Comparison of ENCODE assay signal across 27 cellular contexts in the genomic region with DNA sequence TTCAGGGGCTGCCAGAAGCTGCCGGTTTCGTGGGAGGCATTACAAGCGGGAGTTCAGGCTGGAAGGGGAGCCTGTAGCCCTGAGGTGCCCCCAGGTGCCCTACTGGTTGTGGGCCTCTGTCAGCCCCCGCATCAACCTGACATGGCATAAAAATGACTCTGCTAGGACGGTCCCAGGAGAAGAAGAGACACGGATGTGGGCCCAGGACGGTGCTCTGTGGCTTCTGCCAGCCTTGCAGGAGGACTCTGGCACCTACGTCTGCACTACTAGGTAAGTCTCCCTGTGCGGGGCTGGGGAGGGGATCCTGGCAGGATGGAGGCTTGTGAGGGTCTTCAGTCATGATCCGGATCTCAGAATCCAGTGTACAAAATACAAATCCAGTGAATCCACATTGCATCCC. TPM values are rescaled to one million over a fixed set of nuclear protein-coding genes. Genes with fewer than 3 reads are reported as not detected.
A peak's percentile ranks its signal among the peaks of the same experiment; 100 is the strongest.
DNase-seq lines count a peak whose midpoint lies in the region; ATAC-seq and TF ChIP-seq lines count a peak whose summit lies in the region.
"Had no signal": no experiment of that assay in that cellular context is flagged by ENCODE, and none has a peak within 500 bp of the region (broad histone marks: within the 10 kb centered on the region; RNA-seq: fewer than 3 reads in every experiment).

No MANE protein-coding gene starts in this region.

- peak overlapping the region; percentile 9 for H3K27ac Mint-ChIP-seq in activated T-helper 17 cell treated with anti-CD3 and anti-CD28 coated beads, Interleukin-2, amount 50 U/mL, for 72 hours
- H3K27ac Mint-ChIP-seq in stimulated activated naive CD8-positive, alpha-beta T cell treated with anti-CD3 and anti-CD28 coated beads, Interleukin-15, amount 100 ng/mL, for 72 hours = no peak overlapping the region
- H3K27ac Mint-ChIP-seq: CD4-positive, alpha-beta memory T cell; CD8-positive, alpha-beta memory T cell had no signal

- no peak overlapping the region for H2AK5ac ChIP-seq in neuronal stem cell (ENCODE audit: low read depth, low read length)

- no peaks in the 10 kb centered on the region for H3K27me3 ChIP-seq in OCI-LY3 (ENCODE audit: low read depth, low read length)
- H3K27me3 ChIP-seq in neuronal stem cell (ENCODE audit: control insufficient read depth in 3 of 3, insufficient read depth in 3 of 3, low read depth in 1 of 3, low read length in 3 of 3) = no peaks in the 10 kb centered on the region
- H3K27me3 ChIP-seq: BE2C, BLaER1 had no signal

- no peak for TF ChIP-seq CTCF in OCI-LY3 (IDR thresholded peaks at IDR 0.05; ENCODE audit: low read depth, low read length)

- no peak overlapping the region for H4K8ac ChIP-seq in neuronal stem cell (ENCODE audit: low read depth, low read length)

- H2BK12ac ChIP-seq in neuronal stem cell (ENCODE audit: low read length) = no peak overlapping the region

- no peak overlapping the region for H2BK5ac ChIP-seq in neuronal stem cell (ENCODE audit: low read length)

- H3K18ac ChIP-seq in neuronal stem cell (ENCODE audit: low read length) = peak overlapping the region; percentile 67

- no peak overlapping the region for H4K91ac ChIP-seq in neuronal stem cell (ENCODE audit: low read depth, low read length, poor library complexity)

- H3K9me3 ChIP-seq in OCI-LY3 (ENCODE audit: insufficient read depth, low read length) (no peaks in the 10 kb centered on the region), neuronal stem cell (replicated peaks in 1 of 2; ENCODE audit: control insufficient read depth in 2 of 2, insufficient read depth in 1 of 2, low read depth in 1 of 2, low read length in 2 of 2) (no peaks in the 10 kb centered on the region)
- H3K9me3 ChIP-seq: BE2C had no signal

- H3K23ac ChIP-seq in neuronal stem cell (ENCODE audit: low read depth, low read length, poor library complexity) = no peak overlapping the region

- H3K79me2 ChIP-seq in OCI-LY3 (ENCODE audit: low read length) = no peaks in the 10 kb centered on the region

- peaks cover 1% of the 10 kb centered on the region for H3K79me1 ChIP-seq in neuronal stem cell (ENCODE audit: low read depth, low read length)

- H3K4me2 ChIP-seq in OCI-LY3 (ENCODE audit: low read length) = no peak overlapping the region
- no peak overlapping the region for H3K4me2 ChIP-seq in neuronal stem cell (ENCODE audit: insufficient read depth, low read length, poor library complexity, severe bottlenecking)
- H3K4me2 ChIP-seq: BLaER1 had no signal

- H3K4me1 Mint-ChIP-seq in activated T-helper 17 cell treated with anti-CD3 and anti-CD28 coated beads, Interleukin-2, amount 50 U/mL, for 72 hours = peaks cover 27% of the 10 kb centered on the region
- peaks cover 25% of the 10 kb centered on the region for H3K4me1 Mint-ChIP-seq in stimulated activated naive CD8-positive, alpha-beta T cell treated with anti-CD3 and anti-CD28 coated beads, Interleukin-15, amount 100 ng/mL, for 72 hours

- no CpG with 5 or more reads among the region's 10 CpGs for WGBS in neuronal stem cell (ENCODE audit: extremely low coverage in 2 of 2, insufficient read length in 2 of 2, insufficient replicate concordance in 1 of 2), 2 donors

- no peak for ATAC-seq in activated T-helper 17 cell treated with anti-CD3 and anti-CD28 coated beads, Interleukin-2, amount 50 U/mL, for 72 hours (replicated peaks)
- ATAC-seq in GM21423 (IDR thresholded peaks at IDR 0.05; ENCODE audit: unreplicated experiment) = no peak
- ATAC-seq in stimulated activated naive CD8-positive, alpha-beta T cell treated with anti-CD3 and anti-CD28 coated beads, Interleukin-15, amount 100 ng/mL, for 72 hours = no peak
- ATAC-seq: GM12878 had no signal

- no peak overlapping the region for H2BK120ac ChIP-seq in neuronal stem cell (ENCODE audit: low read depth, low read length)

- H3K9me3 Mint-ChIP-seq in activated T-helper 17 cell treated with anti-CD3 and anti-CD28 coated beads, Interleukin-2, amount 50 U/mL, for 72 hours = no peaks in the 10 kb centered on the region
- H3K9me3 Mint-ChIP-seq in stimulated activated naive CD8-positive, alpha-beta T cell treated with anti-CD3 and anti-CD28 coated beads, Interleukin-15, amount 100 ng/mL, for 72 hours = peaks cover 12 to 14% of the 10 kb centered on the region in 2 donors

- no peak for DNase-seq in neuronal stem cell (ENCODE audit: low spot score)
- DNase-seq in GOT3 (lab: John Stamatoyannopoulos, UW) = no peak
- no peak for DNase-seq in stimulated activated naive CD8-positive, alpha-beta T cell treated with anti-CD3 and anti-CD28 coated beads, Interleukin-15, amount 100 ng/mL, for 72 hours
- DNase-seq: 8988T; ACHN; BE2C; C1 segment of cervical spinal cord; CD4-positive, alpha-beta memory T cell; CD4-positive, CD25-positive, alpha-beta regulatory T cell; CD8-positive, alpha-beta memory T cell; COR-L47; DMS 273 treated with DMSO at 0.1 percent for 48 hours; DMS153; DMS53; DMS79; DND-41; EL; GDM1 had no signal

- H3K27me3 Mint-ChIP-seq in activated T-helper 17 cell treated with anti-CD3 and anti-CD28 coated beads, Interleukin-2, amount 50 U/mL, for 72 hours = peaks cover 3% of the 10 kb centered on the region
- H3K27me3 Mint-ChIP-seq in stimulated activated naive CD8-positive, alpha-beta T cell treated with anti-CD3 and anti-CD28 coated beads, Interleukin-15, amount 100 ng/mL, for 72 hours = peaks cover 7% of the 10 kb centered on the region
- H3K27me3 Mint-ChIP-seq: CD4-positive, CD25-positive, alpha-beta regulatory T cell had no signal

- H3K4ac ChIP-seq in neuronal stem cell (ENCODE audit: low read length) = no peak overlapping the region

- H2BK15ac ChIP-seq in neuronal stem cell (ENCODE audit: low read length) = no peak overlapping the region

- H3K14ac ChIP-seq in neuronal stem cell (ENCODE audit: low read length) = no peak overlapping the region

- H3K27ac ChIP-seq in OCI-LY3 (ENCODE audit: low read length) (peak overlapping the region; percentile 80; the same call in 1 of the 2 replicates), neuronal stem cell (replicated peaks; ENCODE audit: low read length) (no peak overlapping the region)
- H3K27ac ChIP-seq: BLaER1 had no signal

- peaks cover 16% of the 10 kb centered on the region for H3K36me3 ChIP-seq in OCI-LY3 (replicated peaks; ENCODE audit: low read depth, low read length)
- H3K36me3 ChIP-seq in neuronal stem cell (replicated peaks in 1 of 2; ENCODE audit: control insufficient read depth in 2 of 2, insufficient read depth in 2 of 2, low read length in 2 of 2) = no peaks in the 10 kb centered on the region
- H3K36me3 ChIP-seq: BE2C, BLaER1 had no signal

- no peaks in the 10 kb centered on the region for H4K20me1 ChIP-seq in OCI-LY3 (ENCODE audit: insufficient read depth, low read length)
- H4K20me1 ChIP-seq: BLaER1 had no signal

- H3K9ac ChIP-seq in OCI-LY3 (ENCODE audit: low read length) = no peak overlapping the region
- no peak overlapping the region for H3K9ac ChIP-seq in neuronal stem cell (ENCODE audit: low read depth, low read length, poor library complexity)
- H3K9ac ChIP-seq: BLaER1 had no signal

- H2AFZ ChIP-seq in OCI-LY3 (ENCODE audit: low read depth, low read length) (no peak overlapping the region), neuronal stem cell (ENCODE audit: low read length) (no peak overlapping the region)

- H3K36me3 Mint-ChIP-seq in activated T-helper 17 cell treated with anti-CD3 and anti-CD28 coated beads, Interleukin-2, amount 50 U/mL, for 72 hours (ENCODE audit: low read depth) = peaks cover 58% of the 10 kb centered on the region
- H3K36me3 Mint-ChIP-seq: CD4-positive, alpha-beta memory T cell; CD4-positive, CD25-positive, alpha-beta regulatory T cell had no signal

- H3K4me3 ChIP-seq in OCI-LY3 (ENCODE audit: low read length) (no peak overlapping the region), neuronal stem cell (ENCODE audit: low read length in 2 of 2) (no peak overlapping the region)
- H3K4me3 ChIP-seq: BLaER1, GM12878 had no signal

- H3K4me1 ChIP-seq in OCI-LY3 (ENCODE audit: low read length) (peaks cover 77% of the 10 kb centered on the region), neuronal stem cell (ENCODE audit: control insufficient read depth in 2 of 2, insufficient read depth in 1 of 2, low read depth in 1 of 2, low read length in 2 of 2) (no peaks in the 10 kb centered on the region)
- H3K4me1 ChIP-seq: BE2C had no signal

- no peak overlapping the region for H3K4me3 Mint-ChIP-seq in activated T-helper 17 cell treated with anti-CD3 and anti-CD28 coated beads, Interleukin-2, amount 50 U/mL, for 72 hours
- H3K4me3 Mint-ChIP-seq in stimulated activated naive CD8-positive, alpha-beta T cell treated with anti-CD3 and anti-CD28 coated beads, Interleukin-15, amount 100 ng/mL, for 72 hours = no peak overlapping the region
- H3K4me3 Mint-ChIP-seq: CD14-positive monocyte; CD8-positive, alpha-beta memory T cell had no signal

RNA-seq across cellular contexts. Expression of gene IL1R2, which starts 17.8 kb away (rescaled TPM):
- 10 to 100 TPM; 55.8 to 97.6 TPM for total RNA-seq in activated T-helper 17 cell treated with anti-CD3 and anti-CD28 coated beads, Interleukin-2, amount 50 U/mL, for 72 hours
- polyA plus RNA-seq in neuronal stem cell (2013, experiment 1 of 2) = not detected
- polyA plus RNA-seq in neuronal stem cell (2013, experiment 2 of 2) = not detected
- total RNA-seq: A673; CD4-positive, alpha-beta memory T cell; Daoy; G401 had no signal
- polyA plus RNA-seq: CD8-positive, alpha-beta memory T cell had no signal
